In the genomic region with DNA sequence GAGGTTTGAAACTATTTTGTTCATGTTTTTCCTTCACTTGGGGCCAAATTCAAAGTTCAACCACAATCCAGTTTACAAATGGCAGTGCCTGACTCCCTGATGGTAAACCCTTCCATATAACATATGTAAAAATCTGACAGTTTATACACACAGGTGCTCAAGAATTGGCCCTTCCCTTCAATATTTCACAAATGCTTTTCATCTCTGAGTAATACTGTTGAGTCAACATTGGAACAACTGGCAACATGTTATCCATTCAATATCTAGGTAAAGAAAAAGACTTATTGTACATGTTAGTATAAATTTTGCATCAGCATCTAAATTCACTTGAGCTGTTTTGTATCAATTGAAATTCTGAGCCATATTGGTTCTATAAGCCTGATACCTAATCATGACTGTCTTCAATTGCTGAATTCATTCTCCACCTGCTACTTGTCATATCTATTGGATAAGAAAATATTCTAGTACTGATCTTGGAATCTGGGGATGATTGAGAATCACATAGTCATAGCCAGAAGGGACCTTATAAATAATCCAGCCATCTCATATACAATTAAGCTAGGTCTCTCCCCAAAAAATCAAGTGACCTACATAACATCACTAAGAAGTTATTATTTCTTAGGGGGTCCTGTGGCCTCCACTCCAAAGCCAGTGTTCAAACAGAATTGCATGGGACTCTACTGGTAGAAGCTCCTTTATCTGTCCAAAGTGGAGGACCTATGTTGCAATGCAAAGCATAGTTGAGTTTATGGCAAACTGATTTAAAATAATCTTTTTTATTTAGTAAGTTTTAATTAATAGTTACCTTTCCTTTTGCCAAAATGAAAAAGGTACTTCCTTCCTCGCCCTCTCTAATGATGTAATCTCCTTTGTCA, we compare ENCODE assay signal across 10 cellular contexts.
DNase-seq lines count a peak whose midpoint lies in the region; FAIRE-seq and TF ChIP-seq lines count a peak whose summit lies in the region.
"Had no signal": no experiment of that assay in that cellular context is flagged by ENCODE, and none has a peak within 500 bp of the region (broad histone marks: within the 10 kb centered on the region; RNA-seq: fewer than 3 reads in every experiment).

No MANE protein-coding gene starts in this region.

- no peaks in the 10 kb centered on the region for H3K36me3 Mint-ChIP-seq in T-helper 2 cell treated with Interferon-gamma antibody and Interleukin-4, amounts not matched to agents 5 μg/mL and 100 μg/mL, for 36 hours (ENCODE audit: low read depth)

- H2BK120ac ChIP-seq in H1 (replicated peaks; ENCODE audit: low read depth, low read length), result no peak overlapping the region

- H3K27me3 Mint-ChIP-seq in T-helper 2 cell treated with Interferon-gamma antibody and Interleukin-4, amounts not matched to agents 5 μg/mL and 100 μg/mL, for 36 hours (ENCODE audit: low read depth), result no peaks in the 10 kb centered on the region

- H3K27ac ChIP-seq in H1 (ENCODE audit: low read depth, low read length) (no peak overlapping the region), ovary (no peak overlapping the region)
- H3K27ac ChIP-seq: brain microvascular endothelial cell had no signal

- H4K91ac ChIP-seq in H1 (replicated peaks; ENCODE audit: insufficient read length, low read length), result peak overlapping the region; percentile 93

- no peaks in the 10 kb centered on the region for H3K27me3 ChIP-seq in H1 (replicated peaks in 1 of 4; ENCODE audit: control insufficient read depth in 3 of 4, extremely low read depth in 1 of 4, insufficient read depth in 3 of 4, low read length in 3 of 4)
- H3K27me3 ChIP-seq in ovary, result no peaks in the 10 kb centered on the region
- H3K27me3 ChIP-seq: brain microvascular endothelial cell had no signal

- WGBS in H1 (ENCODE audit: extremely low coverage in 1 of 2, insufficient coverage in 1 of 2, insufficient read length in 1 of 2, insufficient replicate concordance in 2 of 2, low coverage in 1 of 2, low lambda C conversion rate in 2 of 2, missing lambda C conversion rate in 1 of 2), 2 experiments, result 65% methylated on average over 1 of the region's 1 CpG; no CpG with 5 or more reads in 1 of the 2 experiments
- 76 to 83% (median 78%) methylated on average over 1 of the region's 1 CpG for WGBS in ovary, 3 donors

- H3K4me3 ChIP-seq in H1 (ENCODE audit: extremely low read depth in 1 of 4, insufficient read depth in 2 of 4, low read depth in 3 of 4, low read length in 4 of 4), result peak overlapping the region in 2 of 4 experiments; percentile 54 to 68; a peak in 3 of 8 replicates
- H3K4me3 ChIP-seq in ovary, result peak overlapping the region; percentile 22

- no peak for DNase-seq in T-helper 2 cell treated with Interferon-gamma antibody and Interleukin-4, amounts not matched to agents 5 μg/mL and 100 μg/mL, for 36 hours (ENCODE audit: low spot score)
- DNase-seq in T-helper 2 cell (no peak), NCI-H69 (lab: John Stamatoyannopoulos, UW) (peak; percentile 11), H1 (ENCODE audit: low read depth in 1 of 2, low spot score in 2 of 2) (no peak), ovary (no peak), dedifferentiated amniotic fluid mesenchymal stem cell (ENCODE audit: extremely low spot score) (no peak), NCI-H526 treated with DMSO at 0.1 percent for 48 hours (lab: John Stamatoyannopoulos, UW) (no peak)
- DNase-seq in stimulated activated naive CD4-positive, alpha-beta T cell (lab: John Stamatoyannopoulos, UW), result no peak
- DNase-seq: activated CD4-positive, CD25-positive, alpha-beta regulatory T cell treated with anti-CD3 and anti-CD28 coated beads, Interleukin-2, amount 50 U/mL, for 72 hours; brain microvascular endothelial cell had no signal

- no peak for TF ChIP-seq RAD21 in H1 (IDR thresholded peaks at IDR 0.05 in 1 of 2, conservative IDR thresholded peaks at IDR 0.05 in 1 of 2; ENCODE audit: low read depth in 2 of 2, low read length in 2 of 2)

- no peak overlapping the region for H2BK20ac ChIP-seq in H1 (ENCODE audit: low read length)

- POLR2A ChIA-PET in H1 (lab: Charles Lee; ENCODE audit: partially characterized antibody), result interaction anchor here (0.6 to 2.0 kb wide), 8 partner anchors 9 to 339 kb away, joined by 3 to 8 read pairs (median 4); partner anchors contain the start of gene PRKG2

- TF ChIP-seq EP300 in H1 (IDR thresholded peaks at IDR 0.05; ENCODE audit: borderline replicate concordance in 1 of 2, low read depth in 2 of 2, low read length in 2 of 2) (no peak), ovary (IDR thresholded peaks at IDR 0.05) (no peak)

- H3K56ac ChIP-seq in H1 (replicated peaks; ENCODE audit: insufficient read length, low read depth, low read length), result no peak overlapping the region

- no peaks in the 10 kb centered on the region for H4K20me1 ChIP-seq in H1 (replicated peaks in 1 of 2; ENCODE audit: control insufficient read depth in 1 of 2, insufficient read depth in 2 of 2, low read length in 2 of 2)

- no peak overlapping the region for H3K14ac ChIP-seq in H1 (ENCODE audit: insufficient read length)

- H3K23ac ChIP-seq in H1 (ENCODE audit: insufficient read length), result no peak overlapping the region

- TF ChIP-seq POLR2A in H1 (IDR thresholded peaks at IDR 0.05; ENCODE audit: control extremely low read depth in 1 of 2, low read depth in 2 of 2, low read length in 2 of 2) (no peak), ovary (IDR thresholded peaks at IDR 0.05) (no peak)

- H3K4me1 Mint-ChIP-seq in T-helper 2 cell treated with Interferon-gamma antibody and Interleukin-4, amounts not matched to agents 5 μg/mL and 100 μg/mL, for 36 hours (ENCODE audit: low read depth), result peaks cover 3% of the 10 kb centered on the region

- H2AFZ ChIP-seq in H1 (ENCODE audit: low read length), result peak overlapping the region; percentile 90; the same call in 1 of the 2 replicates

- H3K4me2 ChIP-seq in H1 (ENCODE audit: insufficient read depth in 1 of 2, low read depth in 2 of 2, low read length in 2 of 2), result peak overlapping the region; percentile 60 to 61

- TF ChIP-seq CTCF in H1 (IDR thresholded peaks at IDR 0.05; ENCODE audit: control extremely low read depth in 1 of 3, insufficient read depth in 1 of 3, low read depth in 1 of 3, low read length in 3 of 3) (no peak), ovary (IDR thresholded peaks at IDR 0.05) (no peak)

- H3K9me3 Mint-ChIP-seq in T-helper 2 cell treated with Interferon-gamma antibody and Interleukin-4, amounts not matched to agents 5 μg/mL and 100 μg/mL, for 36 hours, result no peaks in the 10 kb centered on the region

- H3K9me3 ChIP-seq in H1 (ENCODE audit: insufficient read depth in 2 of 2, low read depth in 1 of 2, low read length in 1 of 2) (no peaks in the 10 kb centered on the region), ovary (no peaks in the 10 kb centered on the region)

- no peaks in the 10 kb centered on the region for H3K79me2 ChIP-seq in H1 (ENCODE audit: control insufficient read depth in 1 of 2, insufficient read depth in 2 of 2, low read length in 2 of 2)

- H4K5ac ChIP-seq in H1 (ENCODE audit: insufficient read length, low read depth, low read length), result no peak overlapping the region

- H3K23me2 ChIP-seq in H1 (ENCODE audit: low read depth, low read length), result no peaks in the 10 kb centered on the region

- H3K4ac ChIP-seq in H1 (replicated peaks; ENCODE audit: insufficient read length, low read depth, low read length), result no peak overlapping the region

- H4K8ac ChIP-seq in H1 (ENCODE audit: extremely low read depth, insufficient read depth, low read length), result no peak overlapping the region; the same call in 1 of the 2 replicates

- no peak overlapping the region; the same call in 1 of the 2 replicates for H2BK5ac ChIP-seq in H1 (ENCODE audit: low read depth, low read length)

- H2AK5ac ChIP-seq in H1 (ENCODE audit: low read depth, low read length), result no peak overlapping the region

- H3K4me3 Mint-ChIP-seq in T-helper 2 cell treated with Interferon-gamma antibody and Interleukin-4, amounts not matched to agents 5 μg/mL and 100 μg/mL, for 36 hours, result peak overlapping the region; percentile 89

- CTCF ChIA-PET in H1 (lab: Charles Lee; ENCODE audit: partially characterized antibody), result no interaction called here

- H3K18ac ChIP-seq in H1 (ENCODE audit: extremely low read depth, low read length), result no peak overlapping the region

- H3K36me3 ChIP-seq in H1 (ENCODE audit: control insufficient read depth in 2 of 4, insufficient read depth in 4 of 4, low read length in 3 of 4), result no peaks in the 10 kb centered on the region
- H3K36me3 ChIP-seq in ovary, result no peaks in the 10 kb centered on the region
- H3K36me3 ChIP-seq: brain microvascular endothelial cell had no signal

- H3K27ac Mint-ChIP-seq in T-helper 2 cell treated with Interferon-gamma antibody and Interleukin-4, amounts not matched to agents 5 μg/mL and 100 μg/mL, for 36 hours, result peak overlapping the region; percentile 71

- no peak overlapping the region for H2BK15ac ChIP-seq in H1 (ENCODE audit: low read length)

- no peak for FAIRE-seq in H1 (lab: Jason Lieb, UNC)

- H3K79me1 ChIP-seq in H1 (ENCODE audit: low read depth, low read length), result no peaks in the 10 kb centered on the region

- H3K4me1 ChIP-seq in H1 (replicated peaks in 1 of 4; ENCODE audit: control insufficient read depth in 3 of 4, insufficient read depth in 4 of 4, low read length in 3 of 4) (no peaks in the 10 kb centered on the region), ovary (ENCODE audit: insufficient read depth) (no peaks in the 10 kb centered on the region)

- intact Hi-C loops in ovary (cut with DNase I), result no loop called here

- no peak overlapping the region; the same call in 1 of the 2 replicates for H2BK12ac ChIP-seq in H1 (ENCODE audit: low read depth, low read length)

- peak overlapping the region in 1 of 4 experiments; percentile 86; a peak in 1 of 7 replicates for H3K9ac ChIP-seq in H1 (replicated peaks in 1 of 4; ENCODE audit: extremely low read depth in 1 of 4, low read depth in 3 of 4, low read length in 3 of 4)

TF ChIP-seq in H1, 55 proteins besides CTCF, POLR2A, EP300 and RAD21:
- TF ChIP-seq CEBPB (IDR thresholded peaks at IDR 0.05; ENCODE audit: low read depth, low read length), result 0 out of 2 replicates have a peak, but pooled peaks have one; percentile 9
- TF ChIP-seq, protein P1, sequence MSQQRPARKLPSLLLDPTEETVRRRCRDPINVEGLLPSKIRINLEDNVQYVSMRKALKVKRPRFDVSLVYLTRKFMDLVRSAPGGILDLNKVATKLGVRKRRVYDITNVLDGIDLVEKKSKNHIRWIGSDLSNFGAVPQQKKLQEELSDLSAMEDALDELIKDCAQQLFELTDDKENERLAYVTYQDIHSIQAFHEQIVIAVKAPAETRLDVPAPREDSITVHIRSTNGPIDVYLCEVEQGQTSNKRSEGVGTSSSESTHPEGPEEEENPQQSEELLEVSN (IDR thresholded peaks at IDR 0.05), result no peak
- no peak for TF ChIP-seq TBP (IDR thresholded peaks at IDR 0.05; ENCODE audit: low read depth, low read length)
- TF ChIP-seq TEAD4 (IDR thresholded peaks at IDR 0.05; ENCODE audit: low read depth, low read length), result no peak
